8 cellular contexts compared by ENCODE assay signal in genomic region chr20:50286174-50286511, GRCh38.
DNase-seq lines count a peak whose midpoint lies in the region; ATAC-seq and TF ChIP-seq lines count a peak whose summit lies in the region.

No MANE protein-coding gene starts in this region.

- no peak overlapping the region for H3K4ac ChIP-seq in trophoblast cell (ENCODE audit: low read depth, low read length)

- H3K9ac ChIP-seq in trophoblast cell (ENCODE audit: low read length) = no peak overlapping the region

- H3K79me2 ChIP-seq in trophoblast cell (ENCODE audit: control insufficient read depth, insufficient read depth, low read length, poor library complexity) = no peaks in the 10 kb centered on the region

- no peaks in the 10 kb centered on the region for H3K9me3 ChIP-seq in trophoblast cell (ENCODE audit: insufficient read depth, low read depth, low read length)

- H2BK5ac ChIP-seq in trophoblast cell (ENCODE audit: low read depth, low read length, poor library complexity) = no peak overlapping the region

- H3K4me2 ChIP-seq in trophoblast cell (ENCODE audit: low read length) = no peak overlapping the region

- H3K27ac ChIP-seq in caudate nucleus (ENCODE audit: low read depth, low read length) = peak overlapping the region; percentile 67
- H3K27ac ChIP-seq in trophoblast cell (ENCODE audit: low read depth, low read length) = no peak overlapping the region

- no peak overlapping the region for H4K12ac ChIP-seq in trophoblast cell (ENCODE audit: low read depth, low read length)

- no peaks in the 10 kb centered on the region for H3K36me3 ChIP-seq in GM06990 (ENCODE audit: control insufficient read depth, insufficient read depth, low read length)
- H3K36me3 ChIP-seq in trophoblast cell (ENCODE audit: control insufficient read depth in 1 of 2, insufficient read depth in 2 of 2, low read length in 2 of 2) = no peaks in the 10 kb centered on the region

- H3K4me3 ChIP-seq in GM06990 (replicated peaks; ENCODE audit: low read depth, low read length) (peak overlapping the region; percentile 30), trophoblast cell (ENCODE audit: low read depth, low read length) (no peak overlapping the region)

- H2AK5ac ChIP-seq in trophoblast cell (ENCODE audit: low read length) = no peak overlapping the region

- TF ChIP-seq CTCF in GM06990 (IDR thresholded peaks at IDR 0.05; ENCODE audit: insufficient read depth, low read length, poor library complexity, severe bottlenecking) = no peak

- H3K14ac ChIP-seq in trophoblast cell (ENCODE audit: low read length) = peak overlapping the region; percentile 49

- ATAC-seq in HG02870 (IDR thresholded peaks at IDR 0.05; ENCODE audit: unreplicated experiment) (peak; percentile 20), GM19023 (IDR thresholded peaks at IDR 0.05; ENCODE audit: unreplicated experiment) (no peak)

- peaks cover 2 to 13% of the 10 kb centered on the region in 2 experiments for H3K4me1 ChIP-seq in trophoblast cell (ENCODE audit: control insufficient read depth in 1 of 2, insufficient read depth in 2 of 2, low read length in 2 of 2)

- no CpG with 5 or more reads among the region's 9 CpGs for WGBS in trophoblast cell (ENCODE audit: extremely low coverage, insufficient coverage, insufficient read length)

- H3K27me3 ChIP-seq in GM06990 (replicated peaks; ENCODE audit: control insufficient read depth, insufficient read depth, low read length) = no peaks in the 10 kb centered on the region
- no peaks in the 10 kb centered on the region for H3K27me3 ChIP-seq in trophoblast cell (ENCODE audit: insufficient read depth, low read length)

- H2BK120ac ChIP-seq in trophoblast cell (ENCODE audit: insufficient read depth, low read length, poor library complexity) = no peak overlapping the region

- H3K18ac ChIP-seq in trophoblast cell (ENCODE audit: low read length) = no peak overlapping the region

- peaks cover 4% of the 10 kb centered on the region for H3K79me1 ChIP-seq in trophoblast cell (ENCODE audit: low read length)

- H2BK12ac ChIP-seq in trophoblast cell (ENCODE audit: low read length) = peak overlapping the region; percentile 30

- no peak overlapping the region for H3K23ac ChIP-seq in trophoblast cell (ENCODE audit: low read length)

- DNase-seq in GM06990 (ENCODE audit: extremely low read depth, insufficient read length) (no peak), caudate nucleus (lab: John Stamatoyannopoulos, UW) (no peak), trophoblast cell (no peak), NCI-H2107 (lab: John Stamatoyannopoulos, UW) (no peak), NCI-H774 (lab: John Stamatoyannopoulos, UW) (no peak), SHP77 (lab: John Stamatoyannopoulos, UW) (no peak)

- H4K8ac ChIP-seq in trophoblast cell (ENCODE audit: low read depth, low read length) = no peak overlapping the region

- no peak overlapping the region for H4K91ac ChIP-seq in trophoblast cell (ENCODE audit: low read depth, low read length)

- no peak overlapping the region for H2AFZ ChIP-seq in trophoblast cell (ENCODE audit: insufficient read depth, low read length, poor library complexity)
